Comparison of ENCODE assay signal across 12 cellular contexts in the genomic region with DNA sequence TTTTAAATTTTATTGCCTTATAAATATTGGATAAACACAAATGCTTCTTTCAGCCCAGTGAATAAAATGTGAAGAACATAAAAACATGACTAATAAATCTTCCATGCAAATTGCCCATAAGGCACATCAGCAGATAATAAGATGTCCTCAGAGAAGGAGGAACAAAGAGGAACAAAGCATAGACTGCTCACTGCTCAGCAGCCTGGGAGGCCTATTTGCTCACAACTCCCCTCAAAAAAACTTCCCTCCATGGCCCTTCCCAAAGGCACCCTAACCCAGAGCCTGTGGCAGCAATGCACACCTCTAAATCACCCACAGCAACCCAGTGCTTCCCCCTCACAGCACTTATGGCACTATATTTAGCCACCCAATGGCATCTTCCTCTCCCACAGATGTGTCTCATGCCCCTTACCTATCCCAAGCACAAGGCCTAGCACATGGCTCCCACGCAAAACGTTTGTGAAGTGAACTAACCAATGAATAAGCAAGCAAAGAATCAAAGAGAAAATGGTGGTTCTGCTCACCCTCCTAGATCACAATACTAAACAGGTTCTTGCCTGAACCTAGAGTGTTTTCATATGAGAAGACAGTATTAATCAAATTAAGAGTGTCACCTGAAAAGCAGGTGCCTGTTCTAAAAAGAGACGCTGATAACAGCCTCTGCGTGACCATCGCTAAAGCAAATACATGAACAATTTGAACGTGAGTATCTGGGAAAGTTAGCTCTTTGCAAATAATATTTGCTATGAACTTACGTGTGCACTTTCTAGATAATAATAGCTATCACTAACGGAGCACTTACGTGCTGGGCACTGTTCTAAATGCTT.
A peak's percentile ranks its signal among the peaks of the same experiment; 100 is the strongest.
DNase-seq lines count a peak whose midpoint lies in the region; ATAC-seq and TF ChIP-seq lines count a peak whose summit lies in the region.
"Had no signal": no experiment of that assay in that cellular context is flagged by ENCODE, and none has a peak within 500 bp of the region (broad histone marks: within the 10 kb centered on the region; RNA-seq: fewer than 3 reads in every experiment).

No MANE protein-coding gene starts in this region.

- CTCF ChIA-PET in Caco-2 (lab: Charles Lee) (interaction anchor here (0.6 to 1.0 kb wide), 6 partner anchors 9 to 1240 kb away, joined by 3 to 4 read pairs (median 3); partner anchors contain the start of gene TBC1D4), HEK293 (lab: Yijun Ruan, JAX) (interaction anchor here (3.0 kb wide), 1 partner anchor 12 kb away, joined by 9 read pairs; no protein-coding TSS in a partner anchor)

- peaks cover 55% of the 10 kb centered on the region for H3K36me3 Mint-ChIP-seq in Caco-2 (ENCODE audit: insufficient read depth, unreplicated experiment)
- H3K36me3 Mint-ChIP-seq in effector memory CD8-positive, alpha-beta T cell (ENCODE audit: insufficient read depth) = peaks cover 2% of the 10 kb centered on the region

- 52 to 64% methylated on average over 9 of the region's 9 CpGs for WGBS in heart right ventricle, 2 donors

- peaks cover 44% of the 10 kb centered on the region for H3K4me1 Mint-ChIP-seq in Caco-2 (ENCODE audit: low read depth, unreplicated experiment)
- H3K4me1 Mint-ChIP-seq in effector memory CD8-positive, alpha-beta T cell (ENCODE audit: low read depth in 2 of 2) = peaks cover 0 to 2% of the 10 kb centered on the region in 2 donors

- ATAC-seq in heart right ventricle (peak; percentile 61 to 94 (median 90)), HG03457 (IDR thresholded peaks at IDR 0.05; ENCODE audit: unreplicated experiment) (no peak), HG02610 (IDR thresholded peaks at IDR 0.05; ENCODE audit: unreplicated experiment) (no peak)
- no peak for ATAC-seq in effector memory CD8-positive, alpha-beta T cell (replicated peaks)

- peak overlapping the region; percentile 67 for H3K4me3 Mint-ChIP-seq in Caco-2 (ENCODE audit: unreplicated experiment)
- H3K4me3 Mint-ChIP-seq in effector memory CD8-positive, alpha-beta T cell = no peak overlapping the region

- H3K27ac Mint-ChIP-seq in Caco-2 (ENCODE audit: unreplicated experiment) = peak overlapping the region; percentile 93
- H3K27ac Mint-ChIP-seq in effector memory CD8-positive, alpha-beta T cell = no peak overlapping the region

- no peaks in the 10 kb centered on the region for H3K27me3 ChIP-seq in Caco-2 (replicated peaks; ENCODE audit: control insufficient read depth, insufficient read depth, low read length)
- no peaks in the 10 kb centered on the region for H3K27me3 ChIP-seq in heart right ventricle
- H3K27me3 ChIP-seq: BLaER1 treated with 17β-estradiol and CSF1 and Interleukin-3, amounts not matched to agents 10 nM and 100 nM had no signal

- POLR2A ChIA-PET in Caco-2 (lab: Charles Lee) = interaction anchor here (0.7 kb wide), 1 partner anchor 145 kb away, joined by 3 read pairs; no protein-coding TSS in a partner anchor
- POLR2A ChIA-PET in HEK293 (lab: Yijun Ruan, JAX) = no interaction called here

- TF ChIP-seq CTCF in Caco-2 (IDR thresholded peaks at IDR 0.05; ENCODE audit: insufficient read depth in 1 of 2, low read depth in 1 of 2, low read length in 1 of 2, severe bottlenecking in 1 of 2, unreplicated experiment in 1 of 2) (no peak), HEK293 (tag by site-specific recombination; IDR thresholded peaks at IDR 0.05) (no peak), heart right ventricle (IDR thresholded peaks at IDR 0.05) (no peak)

- intact Hi-C loops in Caco-2 (cut with micrococcal nuclease; ENCODE audit: unreplicated experiment) = loop anchor here (1.0 to 2.0 kb wide), 4 partner anchors 22 to 98 kb away; partner anchors contain the start of gene TBC1D4
- intact Hi-C loops in heart right ventricle (cut with DNase I) = no loop called here

- no peaks in the 10 kb centered on the region for H3K36me3 ChIP-seq in Caco-2 (ENCODE audit: control insufficient read depth, insufficient read depth, low read length)
- no peaks in the 10 kb centered on the region for H3K36me3 ChIP-seq in HEK293 (ENCODE audit: control insufficient read depth in 2 of 2, insufficient read depth in 1 of 2, low read length in 2 of 2)
- H3K36me3 ChIP-seq in heart right ventricle = no peaks in the 10 kb centered on the region

- H3K27ac ChIP-seq in HEK293 (ENCODE audit: extremely low read depth, low read depth, low read length) (no peak overlapping the region), heart right ventricle (peak overlapping the region in 8 of 10 donors; percentile 22 to 76 (median 58))
- H3K27ac ChIP-seq: BLaER1 treated with 17β-estradiol and CSF1 and Interleukin-3, amounts not matched to agents 10 nM and 100 nM had no signal

- TSS peak; percentile 82 for BruUV-seq in Caco-2 (replicated peaks; lab: Mats Ljungman, UMichigan)

- H3K9me3 ChIP-seq in Caco-2 (no peaks in the 10 kb centered on the region), HEK293 (ENCODE audit: control insufficient read depth, insufficient read depth, low read depth, low read length) (no peaks in the 10 kb centered on the region), heart right ventricle (no peaks in the 10 kb centered on the region)
- H3K9me3 ChIP-seq: BLaER1 treated with 17β-estradiol and CSF1 and Interleukin-3, amounts not matched to agents 10 nM and 100 nM had no signal

- H3K4me3 ChIP-seq in Caco-2 (ENCODE audit: low read depth, low read length) (peak overlapping the region; percentile 6), HEK293 (ENCODE audit: low read depth, low read length) (no peak overlapping the region), heart right ventricle (peak overlapping the region in 1 of 10 donors; percentile 1)
- H3K4me3 ChIP-seq: BLaER1 treated with 17β-estradiol and CSF1 and Interleukin-3, amounts not matched to agents 10 nM and 100 nM had no signal

- H3K9me3 Mint-ChIP-seq in Caco-2 (ENCODE audit: unreplicated experiment) = no peaks in the 10 kb centered on the region
- no peaks in the 10 kb centered on the region for H3K9me3 Mint-ChIP-seq in effector memory CD8-positive, alpha-beta T cell

- peaks cover 76% of the 10 kb centered on the region for H3K4me1 ChIP-seq in Caco-2
- no peaks in the 10 kb centered on the region for H3K4me1 ChIP-seq in HEK293 (ENCODE audit: control insufficient read depth, insufficient read depth, low read length)
- H3K4me1 ChIP-seq in heart right ventricle = peaks cover 0 to 39% (median 22%) of the 10 kb centered on the region in 9 donors

- peak; percentile 70 to 77 for DNase-seq in Caco-2
- DNase-seq in NCI-H69 (lab: John Stamatoyannopoulos, UW) = peak; percentile 73
- peak in 1 of 2 donors; percentile 44 for DNase-seq in heart right ventricle
- DNase-seq in hepatic stellate cell (ENCODE audit: low spot score) = no peak
- no peak for DNase-seq in effector memory CD8-positive, alpha-beta T cell
- DNase-seq: activated T-cell treated with anti-CD3 and anti-CD28 coated beads, Interleukin-2, amount 50 U/mL, for 1 hour; occipital lobe; stimulated activated CD4-positive, alpha-beta T cell treated with anti-CD3 and anti-CD28 coated beads, Interleukin-2, amount 100 ng/mL, for 48 hours had no signal

- no peaks in the 10 kb centered on the region for H3K27me3 Mint-ChIP-seq in Caco-2 (ENCODE audit: insufficient read depth, unreplicated experiment)
- H3K27me3 Mint-ChIP-seq in effector memory CD8-positive, alpha-beta T cell = peaks cover 5 to 18% of the 10 kb centered on the region in 2 donors

TF ChIP-seq in HEK293, 187 proteins besides CTCF, POLR2A, EP300 and RAD21 (continues in another document):
- TF ChIP-seq ZNF561 (tag by site-specific recombination; IDR thresholded peaks at IDR 0.05; ENCODE audit: borderline replicate concordance) (no peak), TRIM28 (IDR thresholded peaks at IDR 0.05; ENCODE audit: borderline replicate concordance, low read length) (peak; percentile 48; the same call in 1 of the 2 replicates), ZNF76 (tag by site-specific recombination; IDR thresholded peaks at IDR 0.05; ENCODE audit: borderline replicate concordance, low read depth) (no peak), TSHZ1 (tag by site-specific recombination; IDR thresholded peaks at IDR 0.05; ENCODE audit: borderline replicate concordance) (no peak), ZNF175 (tag by site-specific recombination; IDR thresholded peaks at IDR 0.05) (no peak), ZNF37A (tag by site-specific recombination; IDR thresholded peaks at IDR 0.05) (no peak), WT1 (tag by site-specific recombination; IDR thresholded peaks at IDR 0.05) (no peak), ZNF621 (tag by site-specific recombination; IDR thresholded peaks at IDR 0.05) (no peak), ZNF571 (tag by site-specific recombination; IDR thresholded peaks at IDR 0.05) (no peak), ZBTB1 (tag by site-specific recombination; IDR thresholded peaks at IDR 0.05) (no peak), ZBTB21 (tag by site-specific recombination; IDR thresholded peaks at IDR 0.05) (no peak), BCL11A (tag by site-specific recombination; IDR thresholded peaks at IDR 0.05; ENCODE audit: low read depth) (no peak), HOXD13 (CRISPR knock-in tag; IDR thresholded peaks at IDR 0.05; ENCODE audit: borderline replicate concordance) (no peak), ZBTB17 (tag by site-specific recombination; IDR thresholded peaks at IDR 0.05) (peak; percentile 83), ZFP69B (tag by site-specific recombination; IDR thresholded peaks at IDR 0.05) (no peak)

Comparison
In these comparisons a context has a peak if more than half of its experiments do, and no peak if none do; other contexts are left out.
1. DNase-seq: peak in Caco-2 (2 of 2) and NCI-H69 (single experiment); none in hepatic stellate cell (single experiment) and effector memory CD8-positive, alpha-beta T cell (0 of 3).
2. ATAC-seq: peak in heart right ventricle (8 of 8); none in HG03457 (single experiment), HG02610 (single experiment) and effector memory CD8-positive, alpha-beta T cell (single experiment).